9 cellular contexts compared by ENCODE assay signal in the genomic region with DNA sequence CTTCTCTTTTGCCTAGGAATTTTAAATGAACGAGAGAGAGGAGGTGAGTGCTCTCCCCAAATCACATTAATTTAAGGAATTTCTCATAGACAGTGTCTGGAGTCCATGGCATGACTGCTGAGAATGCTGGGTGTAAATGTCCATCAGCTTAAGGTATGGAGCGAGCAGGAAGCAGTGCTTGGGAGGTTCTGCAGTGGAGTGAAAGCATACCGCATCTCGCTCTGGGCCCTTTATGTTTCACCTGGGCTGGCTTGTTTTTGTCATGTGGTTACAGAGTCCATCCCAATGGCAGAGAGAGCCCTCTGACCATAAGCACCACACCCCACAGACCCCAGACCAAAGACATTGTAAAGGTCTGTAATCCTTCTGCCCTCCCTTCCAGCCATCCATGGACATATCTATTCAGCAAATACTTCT. TPM values are rescaled to one million over a fixed set of nuclear protein-coding genes. Genes with fewer than 3 reads are reported as not detected.
A peak's percentile ranks its signal among the peaks of the same experiment; 100 is the strongest.
DNase-seq lines count a peak whose midpoint lies in the region; ATAC-seq and TF ChIP-seq lines count a peak whose summit lies in the region.
"Had no signal": no experiment of that assay in that cellular context is flagged by ENCODE, and none has a peak within 500 bp of the region (broad histone marks: within the 10 kb centered on the region; RNA-seq: fewer than 3 reads in every experiment).

No MANE protein-coding gene starts in this region.

- no peaks in the 10 kb centered on the region for H3K9me3 ChIP-seq in MM.1S (replicated peaks; ENCODE audit: insufficient read depth, low read length)
- H3K9me3 ChIP-seq in mammary epithelial cell (replicated peaks; ENCODE audit: insufficient read depth, low read length) = no peaks in the 10 kb centered on the region
- H3K9me3 ChIP-seq in gastroesophageal sphincter = no peaks in the 10 kb centered on the region

- peak overlapping the region; percentile 94 for H3K4me2 ChIP-seq in MM.1S (ENCODE audit: low read depth, low read length)
- H3K4me2 ChIP-seq in mammary epithelial cell (ENCODE audit: insufficient read depth, low read depth, low read length) = peak overlapping the region; percentile 49

- in situ Hi-C loops in mammary epithelial cell (cut with MboI; ENCODE audit: low sequenced_read_pairs in 2 of 2) = loop anchor here in 1 of 2 donors (10.0 kb wide), 1 partner anchor 70 kb away; no protein-coding TSS in a partner anchor

- no peaks in the 10 kb centered on the region for H3K9me2 ChIP-seq in MM.1S (replicated peaks; ENCODE audit: insufficient read depth, low read length)

- peak overlapping the region; percentile 95; the same call in 1 of the 2 replicates for H3K27ac ChIP-seq in MM.1S (ENCODE audit: low read length)
- no peak overlapping the region for H3K27ac ChIP-seq in mammary epithelial cell (ENCODE audit: insufficient read depth, low read depth, low read length)
- H3K27ac ChIP-seq in skin epidermis = peak overlapping the region in 12 of 21 experiments; percentile 42 to 85 (median 69)
- H3K27ac ChIP-seq in gastroesophageal sphincter = peak overlapping the region in 2 of 4 donors; percentile 48 to 73
- H3K27ac ChIP-seq: SK-N-MC had no signal

- H3K79me2 ChIP-seq in MM.1S (ENCODE audit: low read length) (peaks cover 96% of the 10 kb centered on the region), mammary epithelial cell (ENCODE audit: insufficient read depth, low read length) (peaks cover 32% of the 10 kb centered on the region)

- TF ChIP-seq EP300 in gastroesophageal sphincter (IDR thresholded peaks at IDR 0.05) = no peak

- no peak for ATAC-seq in GM19023 (IDR thresholded peaks at IDR 0.05; ENCODE audit: unreplicated experiment)
- no peak for ATAC-seq in gastroesophageal sphincter

- H2AFZ ChIP-seq in MM.1S (ENCODE audit: low read length) (no peak overlapping the region), mammary epithelial cell (ENCODE audit: low read depth, low read length) (peak overlapping the region; percentile 72)

- H3K9ac ChIP-seq in MM.1S (ENCODE audit: low read length) (peak overlapping the region; percentile 76), mammary epithelial cell (ENCODE audit: insufficient read depth, low read length) (peak overlapping the region; percentile 12)

- H3K27me3 ChIP-seq in MM.1S (replicated peaks; ENCODE audit: insufficient read depth, low read length) (no peaks in the 10 kb centered on the region), mammary epithelial cell (ENCODE audit: insufficient read depth, low read length) (no peaks in the 10 kb centered on the region), gastroesophageal sphincter (no peaks in the 10 kb centered on the region)

- H3K36me3 ChIP-seq in MM.1S (replicated peaks; ENCODE audit: insufficient read depth, low read length) = no peaks in the 10 kb centered on the region
- H3K36me3 ChIP-seq in mammary epithelial cell (ENCODE audit: insufficient read depth, low read length) = no peaks in the 10 kb centered on the region
- no peaks in the 10 kb centered on the region for H3K36me3 ChIP-seq in gastroesophageal sphincter

- H4K20me1 ChIP-seq in MM.1S (ENCODE audit: insufficient read depth, low read length) (no peaks in the 10 kb centered on the region), mammary epithelial cell (ENCODE audit: insufficient read depth, low read length) (no peaks in the 10 kb centered on the region)

- H3F3A ChIP-seq in MM.1S (ENCODE audit: insufficient read depth, low read length) = peaks cover 77% of the 10 kb centered on the region

- dilution Hi-C loops in mammary epithelial cell (cut with HindIII; ENCODE audit: low sequenced_read_pairs) = no loop called here

- DNase-seq in GM12864 (ENCODE audit: low read depth) = no peak
- DNase-seq in MM.1S = peak; percentile 49
- no peak for DNase-seq in mammary epithelial cell
- no peak for DNase-seq in hypothalamus (lab: John Stamatoyannopoulos, UW)
- DNase-seq: stimulated activated CD4-positive, alpha-beta T cell treated with anti-CD3 and anti-CD28 coated beads, Interleukin-4, amount 100 ng/mL, for 1 hour had no signal

- CTCF ChIA-PET in mammary epithelial cell (lab: Charles Lee; ENCODE audit: low non-redundant PET) = interaction anchor here (0.5 to 0.9 kb wide), 4 partner anchors 61 to 412 kb away, joined by 3 to 4 read pairs (median 3); no protein-coding TSS in a partner anchor

- TF ChIP-seq POLR2A in gastroesophageal sphincter (IDR thresholded peaks at IDR 0.05) = no peak

- BruUV-seq in mammary epithelial cell (replicated peaks; lab: Mats Ljungman, UMichigan) = no TSS peak

- intact Hi-C loops in mammary epithelial cell (cut with micrococcal nuclease) = loop anchor here (1.0 to 10.0 kb wide), 7 partner anchors 20 to 347 kb away; partner anchors contain the start of genes DMXL1 and DTWD2

- peaks cover 60% of the 10 kb centered on the region for H3K4me1 ChIP-seq in MM.1S (ENCODE audit: low read length)
- H3K4me1 ChIP-seq in mammary epithelial cell (ENCODE audit: insufficient read depth, low read length) = peaks cover 38% of the 10 kb centered on the region
- peaks cover 0 to 33% (median 0%) of the 10 kb centered on the region in 3 donors for H3K4me1 ChIP-seq in gastroesophageal sphincter

- 64% methylated on average over 4 of the region's 4 CpGs for WGBS in mammary epithelial cell (ENCODE audit: low coverage, missing lambda C conversion rate)
- WGBS in gastroesophageal sphincter (ENCODE audit: low coverage in 1 of 2), 2 donors = 70 to 74% methylated on average over 4 of the region's 4 CpGs

- TF ChIP-seq CTCF in GM12864 (IDR thresholded peaks at IDR 0.05; ENCODE audit: low read depth, low read length, missing control alignments) (no peak), MM.1S (IDR thresholded peaks at IDR 0.05; ENCODE audit: low read length) (no peak), mammary epithelial cell (conservative IDR thresholded peaks at IDR 0.05 in 1 of 2, IDR thresholded peaks at IDR 0.05 in 1 of 2; ENCODE audit: extremely low read depth in 1 of 2, insufficient read depth in 1 of 2, low read depth in 1 of 2, low read length in 2 of 2) (no peak), gastroesophageal sphincter (IDR thresholded peaks at IDR 0.05) (peak in 1 of 4 experiments; percentile 1)

- H3K4me3 ChIP-seq in GM12864 (ENCODE audit: low read depth, low read length) (peak overlapping the region; percentile 74), MM.1S (ENCODE audit: low read length) (peak overlapping the region; percentile 83), mammary epithelial cell (replicated peaks in 1 of 3; ENCODE audit: insufficient read depth in 1 of 3, low read depth in 2 of 3, low read length in 3 of 3) (no peak overlapping the region), skin epidermis (peak overlapping the region in 4 of 7 experiments; percentile 9 to 29 (median 23)), gastroesophageal sphincter (no peak overlapping the region)
- H3K4me3 ChIP-seq: SK-N-MC had no signal

RNA-seq across cellular contexts. Expression of gene TNFAIP8, which starts 20.6 kb away (rescaled TPM):
- total RNA-seq in mammary epithelial cell (10 to 100 TPM; 11.3 to 15.9 TPM), gastroesophageal sphincter (10 to 100 TPM; 25.4 to 76.7 (median 31.6) TPM)
- polyA plus RNA-seq in mammary epithelial cell = 15.4 TPM
- polyA minus RNA-seq in mammary epithelial cell = 7.1 TPM

Comparison
In these comparisons a context has a peak if more than half of its experiments do, and no peak if none do; other contexts are left out.
1. H3K4me3 ChIP-seq: peak in GM12864 (single experiment), MM.1S (single experiment) and skin epidermis (4 of 7); none in mammary epithelial cell (0 of 3) and gastroesophageal sphincter (0 of 2).